In genomic region chr9:34087370-34087769, GRCh38 we compare ENCODE assay signal across 17 cellular contexts. TPM values are rescaled to one million over a fixed set of nuclear protein-coding genes. Genes with fewer than 3 reads are reported as not detected.
A peak's percentile ranks its signal among the peaks of the same experiment; 100 is the strongest.
DNase-seq lines count a peak whose midpoint lies in the region; ATAC-seq and TF ChIP-seq lines count a peak whose summit lies in the region.
"Had no signal": no experiment of that assay in that cellular context is flagged by ENCODE, and none has a peak within 500 bp of the region (broad histone marks: within the 10 kb centered on the region; RNA-seq: fewer than 3 reads in every experiment).

No MANE protein-coding gene starts in this region.

- H3K27me3 ChIP-seq in gastroesophageal sphincter (no peaks in the 10 kb centered on the region), suprapubic skin (no peaks in the 10 kb centered on the region)

- TF ChIP-seq EP300 in gastroesophageal sphincter (IDR thresholded peaks at IDR 0.05) (no peak), suprapubic skin (IDR thresholded peaks at IDR 0.05) (no peak)

- CTCF ChIA-PET in activated CD4-positive, alpha-beta T cell treated with anti-CD3 and anti-CD28 coated beads for 36 hours (lab: Charles Lee), result interaction anchor here (0.7 to 4.0 kb wide), 2 partner anchors 14 to 60 kb away, joined by 3 to 16 read pairs; no protein-coding TSS in a partner anchor
- CTCF ChIA-PET in T-cell (lab: Charles Lee), result interaction anchor here in 1 of 2 donors (0.5 to 0.6 kb wide), 2 partner anchors 44 to 262 kb away, joined by 3 read pairs; no protein-coding TSS in a partner anchor

- 29 to 67% methylated on average over 1 of the region's 1 CpG for WGBS in gastroesophageal sphincter (ENCODE audit: low coverage in 1 of 2), 2 donors
- 28% methylated on average over 1 of the region's 1 CpG for WGBS in suprapubic skin

- no peak for DNase-seq in activated CD4-positive, alpha-beta T cell treated with anti-CD3 and anti-CD28 coated beads for 36 hours
- DNase-seq in activated CD4-positive, alpha-beta T cell treated with anti-CD3 and anti-CD28 coated beads, Interleukin-2, amount 50 U/mL, for 1 hour, result no peak
- peak; percentile 5 for DNase-seq in RPMI8226
- no peak for DNase-seq in suprapubic skin (ENCODE audit: low spot score in 2 of 2)
- no peak for DNase-seq in HK-2 (ENCODE audit: unreplicated experiment)
- no peak for DNase-seq in T-cell
- DNase-seq in SW 1271 (lab: John Stamatoyannopoulos, UW), result no peak
- DNase-seq: activated CD4-positive, alpha-beta memory T cell treated with anti-CD3 and anti-CD28 coated beads, Interleukin-2, amount 10 ng/mL, durations not matched to agents 7 days and 5 days; activated effector memory CD4-positive, alpha-beta T cell treated with Interleukin-2 at 50 U/mL for 16 hours; left cardiac atrium; NCI-H2029 treated with DMSO at 0.1 percent for 48 hours; NCI-H69; PC-9 had no signal

- no peak overlapping the region for H3K4me3 ChIP-seq in gastroesophageal sphincter
- no peak overlapping the region for H3K4me3 ChIP-seq in suprapubic skin
- H3K4me3 ChIP-seq: A549, PC-9 had no signal

- intact Hi-C loops in activated CD4-positive, alpha-beta T cell treated with anti-CD3 and anti-CD28 coated beads for 36 hours (cut with DNase I, micrococcal nuclease), result loop anchor here in 1 of 2 experiments (5.0 kb wide), 1 partner anchor 40 kb away; the partner anchor contains the start of gene UBAP2

- H3K27ac Mint-ChIP-seq in activated CD4-positive, alpha-beta T cell treated with anti-CD3 and anti-CD28 coated beads for 36 hours, result peak overlapping the region; percentile 69
- no peak overlapping the region for H3K27ac Mint-ChIP-seq in T-cell
- H3K27ac Mint-ChIP-seq: activated CD4-positive, alpha-beta memory T cell treated with anti-CD3 and anti-CD28 coated beads, Interleukin-2, amount 10 ng/mL, durations not matched to agents 7 days and 5 days; progenitor cell of endocrine pancreas had no signal

- no peak overlapping the region for H3K4me3 Mint-ChIP-seq in activated CD4-positive, alpha-beta T cell treated with anti-CD3 and anti-CD28 coated beads for 36 hours
- H3K4me3 Mint-ChIP-seq in T-cell, result no peak overlapping the region
- H3K4me3 Mint-ChIP-seq: activated CD4-positive, alpha-beta memory T cell treated with anti-CD3 and anti-CD28 coated beads, Interleukin-2, amount 10 ng/mL, durations not matched to agents 7 days and 5 days; CD14-positive monocyte had no signal

- POLR2A ChIA-PET in activated CD4-positive, alpha-beta T cell treated with anti-CD3 and anti-CD28 coated beads for 36 hours (lab: Charles Lee), result no interaction called here
- POLR2A ChIA-PET in T-cell (lab: Charles Lee), result no interaction called here

- no peak for ATAC-seq in activated CD4-positive, alpha-beta T cell treated with anti-CD3 and anti-CD28 coated beads for 36 hours
- ATAC-seq in gastroesophageal sphincter (no peak), T-cell (replicated peaks in 1 of 4) (no peak)
- ATAC-seq: A549 had no signal

- no peaks in the 10 kb centered on the region for H3K27me3 Mint-ChIP-seq in activated CD4-positive, alpha-beta T cell treated with anti-CD3 and anti-CD28 coated beads for 36 hours
- H3K27me3 Mint-ChIP-seq in T-cell, result no peaks in the 10 kb centered on the region
- H3K27me3 Mint-ChIP-seq: activated CD4-positive, alpha-beta memory T cell treated with anti-CD3 and anti-CD28 coated beads, Interleukin-2, amount 10 ng/mL, durations not matched to agents 7 days and 5 days; progenitor cell of endocrine pancreas had no signal

- peaks cover 46% of the 10 kb centered on the region for H3K36me3 Mint-ChIP-seq in activated CD4-positive, alpha-beta T cell treated with anti-CD3 and anti-CD28 coated beads for 36 hours (ENCODE audit: low read depth)
- peaks cover 37% of the 10 kb centered on the region for H3K36me3 Mint-ChIP-seq in T-cell

- H3K36me3 ChIP-seq in gastroesophageal sphincter (peaks cover 4 to 67% of the 10 kb centered on the region in 2 donors), suprapubic skin (peaks cover 68% of the 10 kb centered on the region)

- no peaks in the 10 kb centered on the region for H3K9me3 Mint-ChIP-seq in activated CD4-positive, alpha-beta T cell treated with anti-CD3 and anti-CD28 coated beads for 36 hours (ENCODE audit: low read depth)
- no peaks in the 10 kb centered on the region for H3K9me3 Mint-ChIP-seq in T-cell
- H3K9me3 Mint-ChIP-seq: activated CD4-positive, alpha-beta memory T cell treated with anti-CD3 and anti-CD28 coated beads, Interleukin-2, amount 10 ng/mL, durations not matched to agents 7 days and 5 days; CD14-positive monocyte had no signal

- TF ChIP-seq POLR2A in gastroesophageal sphincter (IDR thresholded peaks at IDR 0.05) (no peak), suprapubic skin (IDR thresholded peaks at IDR 0.05) (no peak)

- H3K9me3 ChIP-seq in gastroesophageal sphincter (no peaks in the 10 kb centered on the region), suprapubic skin (no peaks in the 10 kb centered on the region)
- H3K9me3 ChIP-seq: A549 had no signal

- TF ChIP-seq CTCF in gastroesophageal sphincter (IDR thresholded peaks at IDR 0.05) (no peak), suprapubic skin (IDR thresholded peaks at IDR 0.05) (no peak)

- H3K4me1 Mint-ChIP-seq in activated CD4-positive, alpha-beta T cell treated with anti-CD3 and anti-CD28 coated beads for 36 hours, result peaks cover 31% of the 10 kb centered on the region
- H3K4me1 Mint-ChIP-seq in T-cell, result peaks cover 0 to 2% (median 2%) of the 10 kb centered on the region in 3 donors
- H3K4me1 Mint-ChIP-seq: CD14-positive monocyte had no signal

- peaks cover 5 to 38% (median 18%) of the 10 kb centered on the region in 3 donors for H3K4me1 ChIP-seq in gastroesophageal sphincter
- H3K4me1 ChIP-seq in suprapubic skin, result peaks cover 14% of the 10 kb centered on the region
- H3K4me1 ChIP-seq: A549 had no signal

- peak overlapping the region in 3 of 4 donors; percentile 56 to 81 (median 79) for H3K27ac ChIP-seq in gastroesophageal sphincter
- H3K27ac ChIP-seq in suprapubic skin, result peak overlapping the region; percentile 77
- H3K27ac ChIP-seq: A549, PC-9 had no signal

RNA-seq across cellular contexts. Expression of gene UBAP2, which starts 38.7 kb away (rescaled TPM):
- total RNA-seq in activated CD4-positive, alpha-beta T cell treated with anti-CD3 and anti-CD28 coated beads for 36 hours, result 10 to 100 TPM; 42.7 to 50.8 TPM
- total RNA-seq in gastroesophageal sphincter, result 10 to 100 TPM; 27.5 to 41.5 (median 32.8) TPM
- total RNA-seq in suprapubic skin, result 10 to 100 TPM; 27.2 to 52.5 (median 32.9) TPM
- 10 to 100 TPM; 32.9 to 38.1 (median 36.7) TPM for total RNA-seq in T-cell

RNA-seq across cellular contexts. Expression of gene DCAF12, which starts 39.1 kb away (rescaled TPM):
- 10 to 100 TPM; 34.6 to 35.0 TPM for total RNA-seq in activated CD4-positive, alpha-beta T cell treated with anti-CD3 and anti-CD28 coated beads for 36 hours
- total RNA-seq in gastroesophageal sphincter (10 to 100 TPM; 17.0 to 27.5 (median 24.4) TPM), suprapubic skin (10 to 100 TPM; 21.8 to 31.3 (median 28.8) TPM), T-cell (10 to 100 TPM; 15.5 to 29.1 (median 23.3) TPM)
